2 cellular contexts compared by ENCODE assay signal in genomic region chr3:24479816-24480215, GRCh38.
TF ChIP-seq lines count a peak whose summit lies in the region.

No MANE protein-coding gene starts in this region.

TF ChIP-seq in liver, 16 proteins besides CTCF, POLR2A, EP300 and RAD21:
- TF ChIP-seq FOXA2 (IDR thresholded peaks at IDR 0.05) (no peak), GABPA (IDR thresholded peaks at IDR 0.05 in 1 of 2, conservative IDR thresholded peaks at IDR 0.05 in 1 of 2) (no peak), TAF1 (conservative IDR thresholded peaks at IDR 0.05) (no peak)
- TF ChIP-seq, protein P1, sequence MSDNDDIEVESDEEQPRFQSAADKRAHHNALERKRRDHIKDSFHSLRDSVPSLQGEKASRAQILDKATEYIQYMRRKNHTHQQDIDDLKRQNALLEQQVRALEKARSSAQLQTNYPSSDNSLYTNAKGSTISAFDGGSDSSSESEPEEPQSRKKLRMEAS (IDR thresholded peaks at IDR 0.05) = no peak
- TF ChIP-seq, protein P2, sequence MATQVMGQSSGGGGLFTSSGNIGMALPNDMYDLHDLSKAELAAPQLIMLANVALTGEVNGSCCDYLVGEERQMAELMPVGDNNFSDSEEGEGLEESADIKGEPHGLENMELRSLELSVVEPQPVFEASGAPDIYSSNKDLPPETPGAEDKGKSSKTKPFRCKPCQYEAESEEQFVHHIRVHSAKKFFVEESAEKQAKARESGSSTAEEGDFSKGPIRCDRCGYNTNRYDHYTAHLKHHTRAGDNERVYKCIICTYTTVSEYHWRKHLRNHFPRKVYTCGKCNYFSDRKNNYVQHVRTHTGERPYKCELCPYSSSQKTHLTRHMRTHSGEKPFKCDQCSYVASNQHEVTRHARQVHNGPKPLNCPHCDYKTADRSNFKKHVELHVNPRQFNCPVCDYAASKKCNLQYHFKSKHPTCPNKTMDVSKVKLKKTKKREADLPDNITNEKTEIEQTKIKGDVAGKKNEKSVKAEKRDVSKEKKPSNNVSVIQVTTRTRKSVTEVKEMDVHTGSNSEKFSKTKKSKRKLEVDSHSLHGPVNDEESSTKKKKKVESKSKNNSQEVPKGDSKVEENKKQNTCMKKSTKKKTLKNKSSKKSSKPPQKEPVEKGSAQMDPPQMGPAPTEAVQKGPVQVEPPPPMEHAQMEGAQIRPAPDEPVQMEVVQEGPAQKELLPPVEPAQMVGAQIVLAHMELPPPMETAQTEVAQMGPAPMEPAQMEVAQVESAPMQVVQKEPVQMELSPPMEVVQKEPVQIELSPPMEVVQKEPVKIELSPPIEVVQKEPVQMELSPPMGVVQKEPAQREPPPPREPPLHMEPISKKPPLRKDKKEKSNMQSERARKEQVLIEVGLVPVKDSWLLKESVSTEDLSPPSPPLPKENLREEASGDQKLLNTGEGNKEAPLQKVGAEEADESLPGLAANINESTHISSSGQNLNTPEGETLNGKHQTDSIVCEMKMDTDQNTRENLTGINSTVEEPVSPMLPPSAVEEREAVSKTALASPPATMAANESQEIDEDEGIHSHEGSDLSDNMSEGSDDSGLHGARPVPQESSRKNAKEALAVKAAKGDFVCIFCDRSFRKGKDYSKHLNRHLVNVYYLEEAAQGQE (IDR thresholded peaks at IDR 0.05) = peak; percentile 46

TF ChIP-seq in HepG2, 621 proteins besides CTCF, POLR2A, EP300 and RAD21:
- TF ChIP-seq SNRNP70 (IDR thresholded peaks at IDR 0.05; ENCODE audit: low read depth, low read length) = no peak
- TF ChIP-seq RELA (CRISPR knock-in tag; IDR thresholded peaks at IDR 0.05) = no peak
- no peak for TF ChIP-seq ZNF570 (CRISPR knock-in tag; IDR thresholded peaks at IDR 0.05; ENCODE audit: borderline replicate concordance)
- TF ChIP-seq, protein P3, sequence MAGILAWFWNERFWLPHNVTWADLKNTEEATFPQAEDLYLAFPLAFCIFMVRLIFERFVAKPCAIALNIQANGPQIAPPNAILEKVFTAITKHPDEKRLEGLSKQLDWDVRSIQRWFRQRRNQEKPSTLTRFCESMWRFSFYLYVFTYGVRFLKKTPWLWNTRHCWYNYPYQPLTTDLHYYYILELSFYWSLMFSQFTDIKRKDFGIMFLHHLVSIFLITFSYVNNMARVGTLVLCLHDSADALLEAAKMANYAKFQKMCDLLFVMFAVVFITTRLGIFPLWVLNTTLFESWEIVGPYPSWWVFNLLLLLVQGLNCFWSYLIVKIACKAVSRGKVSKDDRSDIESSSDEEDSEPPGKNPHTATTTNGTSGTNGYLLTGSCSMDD (CRISPR knock-in tag; IDR thresholded peaks at IDR 0.05) = no peak
- TF ChIP-seq ZFP1 (CRISPR knock-in tag; IDR thresholded peaks at IDR 0.05) = no peak
- TF ChIP-seq ZNF512 (CRISPR knock-in tag; IDR thresholded peaks at IDR 0.05) = no peak
- TF ChIP-seq MTA3 (CRISPR knock-in tag; IDR thresholded peaks at IDR 0.05) = no peak
- TF ChIP-seq SYNCRIP (IDR thresholded peaks at IDR 0.05; ENCODE audit: insufficient read depth, low read depth, low read length) = no peak
- TF ChIP-seq NR2C2 (CRISPR knock-in tag; IDR thresholded peaks at IDR 0.05; ENCODE audit: borderline replicate concordance) = no peak
- no peak for TF ChIP-seq KMT2B (CRISPR knock-in tag; IDR thresholded peaks at IDR 0.05)
- TF ChIP-seq, protein P2 (IDR thresholded peaks at IDR 0.05; ENCODE audit: borderline replicate concordance in 1 of 2, low read depth in 1 of 2, low read length in 2 of 2) = no peak
- no peak for TF ChIP-seq RBM39 (IDR thresholded peaks at IDR 0.05; ENCODE audit: low read depth, low read length, poor library complexity, severe bottlenecking)
- TF ChIP-seq MBNL3 (CRISPR knock-in tag; conservative IDR thresholded peaks at IDR 0.05) = no peak
TF ChIP-seq in HepG2: peak in this region for 0.
